ENCODE assay signal across 28 cellular contexts in genomic region chr4:176359590-176359989, GRCh38. TPM values are rescaled to one million over a fixed set of nuclear protein-coding genes. Genes with fewer than 3 reads are reported as not detected.
DNase-seq lines count a peak whose midpoint lies in the region; ATAC-seq and TF ChIP-seq lines count a peak whose summit lies in the region.
"Had no signal": no experiment of that assay in that cellular context is flagged by ENCODE, and none has a peak within 500 bp of the region (broad histone marks: within the 10 kb centered on the region; RNA-seq: fewer than 3 reads in every experiment).

No MANE protein-coding gene starts in this region.

- H3K36me3 ChIP-seq in brain microvascular endothelial cell (replicated peaks) (no peaks in the 10 kb centered on the region), BE2C (no peaks in the 10 kb centered on the region)
- H3K36me3 ChIP-seq: spleen, transverse colon had no signal

- CTCF ChIA-PET in AG04450 (lab: Charles Lee), result no interaction called here

- TF ChIP-seq CTCF in AG04450 (IDR thresholded peaks at IDR 0.05; ENCODE audit: low read depth, low read length) (no peak), brain microvascular endothelial cell (IDR thresholded peaks at IDR 0.05; ENCODE audit: low read depth, low read length, missing control alignments) (no peak), fibroblast of villous mesenchyme (IDR thresholded peaks at IDR 0.05; ENCODE audit: insufficient read depth, low read depth, low read length) (no peak), BE2C (IDR thresholded peaks at IDR 0.05; ENCODE audit: low read depth, low read length) (no peak)

- H3K9me3 ChIP-seq in AG04450 (ENCODE audit: control insufficient read depth, insufficient read depth, low read length) (peaks cover 1% of the 10 kb centered on the region; the same call in 1 of the 2 replicates), BE2C (no peaks in the 10 kb centered on the region)
- H3K9me3 ChIP-seq: transverse colon had no signal

- no peaks in the 10 kb centered on the region for H3K4me1 ChIP-seq in BE2C
- H3K4me1 ChIP-seq: spleen, transverse colon had no signal

- no peak overlapping the region for H3K4me3 ChIP-seq in AG04450 (ENCODE audit: low read depth, low read length)
- no peak overlapping the region for H3K4me3 ChIP-seq in brain microvascular endothelial cell (ENCODE audit: low read depth, low read length)
- H3K4me3 ChIP-seq in fibroblast of villous mesenchyme (ENCODE audit: low read depth, low read length), result no peak overlapping the region
- no peak overlapping the region for H3K4me3 ChIP-seq in BE2C (ENCODE audit: low read depth, low read length)
- H3K4me3 ChIP-seq: spleen, transverse colon had no signal

- H3K27me3 ChIP-seq in AG04450 (ENCODE audit: control insufficient read depth, insufficient read depth, low read length) (no peaks in the 10 kb centered on the region), brain microvascular endothelial cell (replicated peaks) (no peaks in the 10 kb centered on the region), BE2C (no peaks in the 10 kb centered on the region)
- H3K27me3 ChIP-seq: spleen, transverse colon had no signal

- DNase-seq in AG04450 (ENCODE audit: low read depth, low spot score) (peak; percentile 48), HCEC 1CT (peak; percentile 46), brain microvascular endothelial cell (peak; percentile 24), fibroblast of villous mesenchyme (ENCODE audit: low read depth) (peak; percentile 89), BE2C (no peak)
- DNase-seq: 8988T; activated CD4-positive, alpha-beta memory T cell treated with anti-CD3 and anti-CD28 coated beads for 36 hours; activated CD4-positive, CD25-positive, alpha-beta regulatory T cell; activated gamma-delta T cell; activated T-cell treated with anti-CD3 and anti-CD28 coated beads for 4 hours; amygdala; CD4-positive, CD25-positive, alpha-beta regulatory T cell; DMS 273 treated with DMSO at 0.1 percent for 48 hours; erythroblast; GF-D8; head of caudate nucleus; NCI-H1105; NCI-H2081; NCI-H524 treated with DMSO at 0.1 percent for 48 hours; RPMI8226; spleen; stimulated activated CD4-positive, alpha-beta T cell treated with anti-CD3 and anti-CD28 coated beads, Interleukin-4, amount 100 ng/mL, for 24 hours; T-helper 9 cell; transverse colon had no signal

- ATAC-seq in HG02840 (IDR thresholded peaks at IDR 0.05; ENCODE audit: low FRiP score, unreplicated experiment) (no peak), HG03139 (IDR thresholded peaks at IDR 0.05; ENCODE audit: unreplicated experiment) (no peak), HG03460 (IDR thresholded peaks at IDR 0.05; ENCODE audit: unreplicated experiment) (no peak)
- ATAC-seq: left lobe of liver had no signal

- in situ Hi-C loops in brain microvascular endothelial cell (cut with HindIII; ENCODE audit: low pct_ligation_motif_present, low sequenced_read_pairs), result no loop called here

- POLR2A ChIA-PET in AG04450 (lab: Yijun Ruan, JAX), result no interaction called here

- H3K27ac ChIP-seq in AG04450 (ENCODE audit: low read depth, low read length) (no peak overlapping the region), brain microvascular endothelial cell (no peak overlapping the region)
- H3K27ac ChIP-seq: spleen, transverse colon had no signal

RNA-seq across cellular contexts. Expression of gene SPCS3, which starts 39.8 kb away (rescaled TPM):
- 64.0 and 84.3 TPM in 2 replicates for polyA plus RNA-seq in AG04450 (2011; rRNA removed)
- polyA minus RNA-seq in AG04450 (2011; rRNA and poly(A)+ RNA removed), result 25.2 and 43.8 TPM in 2 replicates
- 148 and 154 TPM in 2 replicates for total RNA-seq in fibroblast of villous mesenchyme
- polyA plus RNA-seq in BE2C (2012; ENCODE audit: insufficient read depth, insufficient read length, low read depth), result 44.6 TPM
